ENCODE assay signal across 21 cellular contexts in the genomic region with DNA sequence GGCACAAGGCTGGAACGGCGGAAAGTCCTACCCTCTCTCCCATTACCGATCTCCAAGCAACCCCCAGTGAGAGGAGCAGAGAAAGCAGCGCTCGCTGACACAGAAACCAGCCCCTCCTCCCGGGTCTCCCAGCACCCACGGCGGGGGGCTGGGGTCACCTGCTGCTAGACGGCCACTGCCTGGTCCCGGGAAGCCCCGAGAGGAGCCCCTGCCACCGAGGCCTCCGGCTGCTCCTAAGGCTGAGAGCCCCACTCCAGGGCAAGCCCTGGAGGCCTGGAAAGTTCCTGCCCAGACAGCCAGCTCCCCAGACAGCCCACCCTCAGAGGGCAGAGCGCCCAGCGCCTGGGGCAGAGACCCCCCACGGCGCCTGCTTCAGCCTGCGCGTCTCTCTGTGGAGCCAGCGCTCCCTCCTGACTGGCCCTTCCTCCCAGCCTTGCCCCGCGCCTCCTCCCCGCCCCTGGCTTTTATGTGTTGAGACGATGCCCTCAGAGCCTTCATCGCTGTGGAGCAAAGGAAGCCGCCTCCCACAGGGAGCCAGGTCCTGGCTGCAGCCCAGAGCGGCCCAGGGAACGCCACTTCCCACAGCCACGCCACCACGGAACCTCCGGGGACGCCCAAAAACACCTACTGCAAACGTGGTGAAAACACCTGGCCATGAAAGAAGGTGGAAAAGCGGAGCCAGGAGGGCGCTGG. TPM values are rescaled to one million over a fixed set of nuclear protein-coding genes. Genes with fewer than 3 reads are reported as not detected.
DNase-seq lines count a peak whose midpoint lies in the region; ATAC-seq and TF ChIP-seq lines count a peak whose summit lies in the region.
"Had no signal": no experiment of that assay in that cellular context is flagged by ENCODE, and none has a peak within 500 bp of the region (broad histone marks: within the 10 kb centered on the region; RNA-seq: fewer than 3 reads in every experiment).

No MANE protein-coding gene starts in this region.

- intact Hi-C loops in left ventricle myocardium superior (cut with micrococcal nuclease) (no loop called here), cardiac septum (cut with DNase I) (no loop called here)

- ATAC-seq in left ventricle myocardium superior (no peak), HG03520 (IDR thresholded peaks at IDR 0.05; ENCODE audit: unreplicated experiment) (no peak), HG02642 (IDR thresholded peaks at IDR 0.05; ENCODE audit: poor library complexity, unreplicated experiment) (no peak)
- ATAC-seq: A549 had no signal

- H3K27ac Mint-ChIP-seq in chondrocyte (ENCODE audit: unreplicated experiment) (no peak overlapping the region), nephron (peak overlapping the region; percentile 72 to 89 (median 75))

- no peak for TF ChIP-seq CTCF in chondrocyte (IDR thresholded peaks at IDR 0.05)
- no peak for TF ChIP-seq CTCF in nephron (IDR thresholded peaks at IDR 0.05; ENCODE audit: unreplicated experiment in 3 of 3)

- H3K27me3 Mint-ChIP-seq in chondrocyte (ENCODE audit: low read depth) (no peaks in the 10 kb centered on the region), nephron (ENCODE audit: low read depth) (peaks cover 4% of the 10 kb centered on the region)
- H3K27me3 Mint-ChIP-seq: activated naive CD8-positive, alpha-beta T cell treated with anti-CD3 and anti-CD28 coated beads, Interleukin-2, amount 10 ng/mL, durations not matched to agents 7 days and 5 days; naive B cell had no signal

- H3K4me3 Mint-ChIP-seq in chondrocyte (ENCODE audit: unreplicated experiment) (no peak overlapping the region), nephron (no peak overlapping the region)
- H3K4me3 Mint-ChIP-seq: activated naive CD8-positive, alpha-beta T cell treated with anti-CD3 and anti-CD28 coated beads, Interleukin-2, amount 10 ng/mL, durations not matched to agents 7 days and 5 days; naive B cell had no signal

- peaks cover 21% of the 10 kb centered on the region for H3K4me1 Mint-ChIP-seq in chondrocyte (ENCODE audit: low read depth)
- H3K4me1 Mint-ChIP-seq in nephron, result peaks cover 49% of the 10 kb centered on the region

- H3K36me3 Mint-ChIP-seq in chondrocyte (ENCODE audit: low read depth) (peaks cover 12% of the 10 kb centered on the region), nephron (ENCODE audit: low read depth) (peaks cover 19% of the 10 kb centered on the region)

- no peaks in the 10 kb centered on the region for H3K9me3 Mint-ChIP-seq in chondrocyte (ENCODE audit: low read depth)
- H3K9me3 Mint-ChIP-seq in nephron, result no peaks in the 10 kb centered on the region
- H3K9me3 Mint-ChIP-seq: activated naive CD8-positive, alpha-beta T cell treated with anti-CD3 and anti-CD28 coated beads, Interleukin-2, amount 10 ng/mL, durations not matched to agents 7 days and 5 days; naive B cell had no signal

- peak; percentile 34 for DNase-seq in left ventricle myocardium superior
- no peak for DNase-seq in cardiac septum (ENCODE audit: low spot score)
- peak; percentile 83 for DNase-seq in chondrocyte (ENCODE audit: low spot score)
- no peak for DNase-seq in NOMO-1 (lab: John Stamatoyannopoulos, UW; ENCODE audit: unreplicated experiment in 2 of 2)
- no peak for DNase-seq in KG1 (lab: John Stamatoyannopoulos, UW)
- DNase-seq: activated CD4-positive, CD25-positive, alpha-beta regulatory T cell; activated CD8-positive, alpha-beta memory T cell treated with anti-CD3 and anti-CD28 coated beads for 24 hours; activated naive CD8-positive, alpha-beta T cell treated with anti-CD3 and anti-CD28 coated beads, Interleukin-2, amount 10 ng/mL, durations not matched to agents 7 days and 5 days; effector CD4-positive, alpha-beta T cell; HCEC 1CT; head of caudate nucleus; naive B cell; NCI-H2029 treated with DMSO at 0.1 percent for 48 hours; NCI-H526; SJCRH30; small intestine; stimulated activated CD4-positive, alpha-beta T cell treated with anti-CD3 and anti-CD28 coated beads, Interleukin-4, amount 100 ng/mL, for 4 hours had no signal

RNA-seq across cellular contexts. Expression of gene MLLT1, which starts 51.1 kb away (rescaled TPM):
- total RNA-seq in left ventricle myocardium superior (45.8 TPM), cardiac septum (30.6 TPM), chondrocyte (57.7 to 61.2 TPM (median 60.9 TPM) in 3 replicates)

Comparison
In these comparisons a context has a peak if more than half of its experiments do, and no peak if none do; other contexts are left out.
1. DNase-seq: peak in left ventricle myocardium superior (single experiment) and chondrocyte (single experiment); none in cardiac septum (single experiment), NOMO-1 (0 of 2) and KG1 (single experiment).